In genomic region chr9:135906291-135907005, GRCh38 we compare ENCODE assay signal across 8 cellular contexts. TPM values are rescaled to one million over a fixed set of nuclear protein-coding genes. Genes with fewer than 3 reads are reported as not detected.
DNase-seq lines count a peak whose midpoint lies in the region; ATAC-seq and TF ChIP-seq lines count a peak whose summit lies in the region.

No MANE protein-coding gene starts in this region.

- H3K27ac Mint-ChIP-seq in endothelial cell (ENCODE audit: unreplicated experiment) (peak overlapping the region; percentile 85), nephron (peak overlapping the region; percentile 90 to 95 (median 92))

- ATAC-seq in HG03066 (IDR thresholded peaks at IDR 0.05; ENCODE audit: low read depth, unreplicated experiment): peak; percentile 5

- H3K9me3 ChIP-seq in SK-N-MC (ENCODE audit: low read depth, low read length): no peaks in the 10 kb centered on the region

- H3K4me3 Mint-ChIP-seq in endothelial cell (ENCODE audit: unreplicated experiment): peak overlapping the region; percentile 97
- peak overlapping the region; percentile 87 to 98 (median 96) for H3K4me3 Mint-ChIP-seq in nephron

- H3K9ac ChIP-seq in SK-N-MC (ENCODE audit: insufficient read length): peak overlapping the region; percentile 71

- H3K36me3 Mint-ChIP-seq in endothelial cell (ENCODE audit: low read depth, unreplicated experiment): peaks cover 40% of the 10 kb centered on the region
- H3K36me3 Mint-ChIP-seq in nephron (ENCODE audit: low read depth): peaks cover 72% of the 10 kb centered on the region

- H3K9me3 Mint-ChIP-seq in endothelial cell (ENCODE audit: unreplicated experiment): no peaks in the 10 kb centered on the region
- peaks cover 35% of the 10 kb centered on the region for H3K9me3 Mint-ChIP-seq in nephron

- H3K36me3 ChIP-seq in SK-N-MC (ENCODE audit: insufficient read depth, low read length): peaks cover 59% of the 10 kb centered on the region

- peak; percentile 25 for DNase-seq in stimulated activated CD4-positive, alpha-beta T cell treated with anti-CD3 and anti-CD28 coated beads, Interleukin-4, amount 100 ng/mL, for 24 hours
- no peak for DNase-seq in stimulated activated CD4-positive, alpha-beta T cell treated with anti-CD3 and anti-CD28 coated beads, Interleukin-1b, Interleukin-23, amount 100 ng/mL, for 48 hours
- DNase-seq in SK-N-MC (ENCODE audit: low read depth, low spot score) (no peak), endothelial cell (ENCODE audit: low spot score) (peak; percentile 30), foreskin melanocyte (no peak), HuH-7 (ENCODE audit: low spot score) (no peak)

- no peak overlapping the region for H3K27ac ChIP-seq in SK-N-MC

- H3K4me3 ChIP-seq in SK-N-MC: peak overlapping the region; percentile 92

- TF ChIP-seq CTCF in endothelial cell (IDR thresholded peaks at IDR 0.05; ENCODE audit: unreplicated experiment): no peak
- TF ChIP-seq CTCF in nephron (IDR thresholded peaks at IDR 0.05; ENCODE audit: unreplicated experiment in 3 of 3): no peak

- H3K4me1 Mint-ChIP-seq in endothelial cell (ENCODE audit: unreplicated experiment) (peaks cover 23% of the 10 kb centered on the region), nephron (peaks cover 46% of the 10 kb centered on the region)

- H3K27me3 Mint-ChIP-seq in endothelial cell (ENCODE audit: unreplicated experiment): peaks cover 6% of the 10 kb centered on the region
- H3K27me3 Mint-ChIP-seq in nephron (ENCODE audit: low read depth): peaks cover 4% of the 10 kb centered on the region

RNA-seq across cellular contexts. Expression of gene CAMSAP1, which starts 0.9 kb away (rescaled TPM):
- 44.7 TPM for total RNA-seq in endothelial cell (ENCODE audit: unreplicated experiment)

RNA-seq across cellular contexts. Expression of gene UBAC1, which starts 54.7 kb away (rescaled TPM):
- total RNA-seq in endothelial cell (ENCODE audit: unreplicated experiment): 46.8 TPM

Comparison
In these comparisons a context has a peak if more than half of its experiments do, and no peak if none do; other contexts are left out.
1. DNase-seq: peak in stimulated activated CD4-positive, alpha-beta T cell treated with anti-CD3 and anti-CD28 coated beads, Interleukin-4, amount 100 ng/mL, for 24 hours (single experiment) and endothelial cell (single experiment); none in stimulated activated CD4-positive, alpha-beta T cell treated with anti-CD3 and anti-CD28 coated beads, Interleukin-1b, Interleukin-23, amount 100 ng/mL, for 48 hours (single experiment), SK-N-MC (single experiment), foreskin melanocyte (single experiment) and HuH-7 (single experiment).